In the genomic region with DNA sequence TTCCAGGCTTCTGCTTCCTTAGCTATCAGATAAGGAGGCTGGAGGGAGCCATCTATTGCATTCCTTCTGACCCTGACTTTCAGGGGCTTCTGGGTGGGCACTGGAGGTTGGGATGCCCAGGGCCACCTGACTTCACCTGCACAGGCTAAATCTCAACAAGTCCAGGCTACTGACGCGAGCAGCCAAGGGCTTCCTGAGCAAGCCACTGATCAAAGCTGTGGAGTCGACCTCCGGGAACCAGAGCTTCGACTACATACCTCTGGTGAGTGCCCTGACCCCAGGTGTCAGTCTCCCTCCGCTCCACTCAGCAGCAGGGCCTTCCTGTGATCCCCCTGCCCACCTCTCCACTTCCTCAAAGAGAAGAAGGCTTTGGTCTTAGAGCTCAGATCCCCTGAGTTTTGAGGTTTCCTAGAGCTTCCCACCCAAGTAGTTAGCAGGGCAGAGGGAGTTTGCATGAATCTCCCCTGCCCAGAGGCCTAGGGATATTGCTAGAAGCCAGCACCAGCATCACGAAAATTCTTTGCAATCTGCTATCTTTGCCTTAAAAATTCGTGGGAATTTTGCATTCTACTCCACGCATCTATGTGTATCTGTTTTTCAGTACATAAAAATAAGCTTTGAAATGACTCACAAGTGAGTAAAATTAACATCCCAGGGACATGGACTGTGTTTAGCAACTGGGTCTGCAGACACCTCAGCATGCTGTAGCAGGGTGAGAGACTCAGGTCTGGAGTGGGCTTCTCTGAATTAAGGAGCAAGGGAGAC, we compare ENCODE assay signal across 25 cellular contexts.
"Had no signal": no experiment of that assay in that cellular context is flagged by ENCODE, and none has a peak within 500 bp of the region (broad histone marks: within the 10 kb centered on the region; RNA-seq: fewer than 3 reads in every experiment).

No MANE protein-coding gene starts in this region.

- H3K27me3 Mint-ChIP-seq: brain had no signal

- H3K36me3 Mint-ChIP-seq: brain, WTC11 had no signal

- H3K4me3 ChIP-seq: K562, SJSA1 had no signal

- H3K4me3 Mint-ChIP-seq: activated CD4-positive, alpha-beta T cell treated with anti-CD3 and anti-CD28 coated beads, Interleukin-2, amount 10 ng/mL, durations not matched to agents 24 days and 14 days; activated T-cell treated with anti-CD3 and anti-CD28 coated beads, Interleukin-2, amount 50 U/mL, for 4 hours; brain; central memory CD8-positive, alpha-beta T cell; T-helper 1 cell treated with Interleukin-12 subunit alpha and Interleukin-12 subunit beta and Interleukin-4 antibody, amounts not matched to agents 30 μg/mL and 1 μg/mL, for 36 hours; WTC11 had no signal

- ATAC-seq: activated T-cell treated with anti-CD3 and anti-CD28 coated beads, Interleukin-2, amount 50 U/mL, for 4 hours; K562; PC-3; SK-N-SH treated with all-trans-retinoic acid at 6 μM for 48 hours; WTC11 had no signal

- H3K27ac ChIP-seq: SJSA1 had no signal

- H3K27me3 ChIP-seq: SJSA1 had no signal

- H3K27ac Mint-ChIP-seq: activated CD4-positive, alpha-beta T cell treated with anti-CD3 and anti-CD28 coated beads, Interleukin-2, amount 10 ng/mL, durations not matched to agents 24 days and 14 days; T-helper 1 cell treated with Interleukin-12 subunit alpha and Interleukin-12 subunit beta and Interleukin-4 antibody, amounts not matched to agents 30 μg/mL and 1 μg/mL, for 36 hours; WTC11 had no signal

- H3K4me1 ChIP-seq: SJSA1 had no signal

- H3K9me3 ChIP-seq: SJSA1 had no signal

- H3K4me1 Mint-ChIP-seq: activated CD4-positive, alpha-beta T cell treated with anti-CD3 and anti-CD28 coated beads, Interleukin-2, amount 10 ng/mL, durations not matched to agents 24 days and 14 days; central memory CD8-positive, alpha-beta T cell; WTC11 had no signal

- H3K36me3 ChIP-seq: SJSA1 had no signal

- H3K9me3 Mint-ChIP-seq: activated CD4-positive, alpha-beta T cell treated with anti-CD3 and anti-CD28 coated beads, Interleukin-2, amount 10 ng/mL, durations not matched to agents 24 days and 14 days; activated T-cell treated with anti-CD3 and anti-CD28 coated beads, Interleukin-2, amount 50 U/mL, for 4 hours; central memory CD8-positive, alpha-beta T cell; T-helper 1 cell treated with Interleukin-12 subunit alpha and Interleukin-12 subunit beta and Interleukin-4 antibody, amounts not matched to agents 30 μg/mL and 1 μg/mL, for 36 hours; WTC11 had no signal

- DNase-seq: activated CD4-positive, alpha-beta T cell treated with anti-CD3 and anti-CD28 coated beads for 1 hour; activated CD4-positive, alpha-beta T cell treated with anti-CD3 and anti-CD28 coated beads, Interleukin-2, amount 10 ng/mL, durations not matched to agents 24 days and 14 days; activated CD4-positive, alpha-beta T cell treated with anti-CD3 and anti-CD28 coated beads, Interleukin-2, amount 50 U/mL, for 48 hours; activated gamma-delta T cell treated with Interleukin-2 at 50 U/mL for 16 hours; activated naive CD4-positive, alpha-beta T cell treated with anti-CD3 and anti-CD28 coated beads, Interleukin-2, amount 50 U/mL, for 16 hours; activated T-cell treated with anti-CD3 and anti-CD28 coated beads, Interleukin-2, amount 50 U/mL, for 4 hours; Karpas-422; MM.1S; NCI-H1105; NCI-H1436 treated with DMSO at 0.1 percent for 48 hours; NCI-H187; NCI-H2081; NCI-H446; NCI-H524; PC-3; SHP77; SW 1271; T-helper 9 cell had no signal
